Comparison of ENCODE assay signal across 1 cellular context in genomic region chr16:2769100-2769529, GRCh38.
TF ChIP-seq lines count a peak whose summit lies in the region.

No MANE protein-coding gene starts in this region.

TF ChIP-seq in IMR-90, 13 proteins besides CTCF, POLR2A, EP300 and RAD21:
- no peak for TF ChIP-seq BHLHE40 (IDR thresholded peaks at IDR 0.05; ENCODE audit: low read depth, low read length)
- no peak for TF ChIP-seq RCOR1 (IDR thresholded peaks at IDR 0.05; ENCODE audit: insufficient replicate concordance, low read length)
- TF ChIP-seq MAZ (IDR thresholded peaks at IDR 0.05; ENCODE audit: borderline replicate concordance, low read depth, low read length): no peak
- TF ChIP-seq CHD1 (IDR thresholded peaks at IDR 0.05; ENCODE audit: low read depth, low read length): no peak
- TF ChIP-seq, protein P1, sequence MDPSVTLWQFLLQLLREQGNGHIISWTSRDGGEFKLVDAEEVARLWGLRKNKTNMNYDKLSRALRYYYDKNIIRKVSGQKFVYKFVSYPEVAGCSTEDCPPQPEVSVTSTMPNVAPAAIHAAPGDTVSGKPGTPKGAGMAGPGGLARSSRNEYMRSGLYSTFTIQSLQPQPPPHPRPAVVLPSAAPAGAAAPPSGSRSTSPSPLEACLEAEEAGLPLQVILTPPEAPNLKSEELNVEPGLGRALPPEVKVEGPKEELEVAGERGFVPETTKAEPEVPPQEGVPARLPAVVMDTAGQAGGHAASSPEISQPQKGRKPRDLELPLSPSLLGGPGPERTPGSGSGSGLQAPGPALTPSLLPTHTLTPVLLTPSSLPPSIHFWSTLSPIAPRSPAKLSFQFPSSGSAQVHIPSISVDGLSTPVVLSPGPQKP (IDR thresholded peaks at IDR 0.05; ENCODE audit: borderline replicate concordance, low read depth, low read length): no peak
- no peak for TF ChIP-seq CEBPB (IDR thresholded peaks at IDR 0.05; ENCODE audit: low read depth, low read length)
- no peak for TF ChIP-seq RFX5 (IDR thresholded peaks at IDR 0.05; ENCODE audit: low read depth, low read length)
TF ChIP-seq in IMR-90: peak in this region for 0.
